In the genomic region with DNA sequence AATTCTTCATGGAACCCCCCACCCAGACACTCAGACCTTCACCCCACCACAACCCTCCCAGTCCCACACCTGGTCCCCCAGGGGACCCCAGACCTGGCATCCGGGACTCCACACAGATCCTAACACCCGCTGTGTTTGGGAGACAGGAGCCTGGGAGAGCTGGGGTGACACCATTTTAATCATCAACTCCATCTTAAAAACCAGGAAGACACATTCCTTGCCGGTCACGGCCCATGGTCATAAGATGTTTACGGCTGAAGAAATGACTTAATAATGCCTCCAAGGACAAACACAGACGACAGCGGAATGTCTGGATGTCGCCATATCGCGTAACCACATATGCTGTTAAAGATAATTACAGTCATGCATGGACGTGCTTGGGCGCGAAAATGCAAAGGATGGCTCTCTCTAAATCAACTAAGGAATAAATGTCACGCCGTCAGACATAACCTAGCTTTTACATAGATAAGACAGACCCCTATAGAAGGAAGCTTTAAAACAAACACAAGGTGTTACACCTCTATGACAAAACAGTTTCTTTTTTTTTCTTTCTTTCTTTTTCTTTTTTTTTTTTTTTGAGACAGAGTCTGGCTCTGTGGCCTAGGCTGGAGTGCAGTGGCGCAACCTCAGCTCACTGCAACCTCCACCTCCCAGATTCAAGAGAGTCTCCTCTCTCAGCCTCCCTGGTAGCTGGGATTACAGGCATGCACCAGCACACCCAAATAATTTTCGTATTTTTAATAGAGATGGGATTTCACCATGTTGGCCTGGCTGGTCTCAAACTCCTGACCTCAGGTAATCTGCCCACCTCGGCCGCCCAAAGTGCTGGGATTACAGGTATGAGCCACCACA, we compare ENCODE assay signal across 13 cellular contexts. TPM values are rescaled to one million over a fixed set of nuclear protein-coding genes. Genes with fewer than 3 reads are reported as not detected.
DNase-seq lines count a peak whose midpoint lies in the region; ATAC-seq and TF ChIP-seq lines count a peak whose summit lies in the region.
"Had no signal": no experiment of that assay in that cellular context is flagged by ENCODE, and none has a peak within 500 bp of the region (broad histone marks: within the 10 kb centered on the region; RNA-seq: fewer than 3 reads in every experiment).

No MANE protein-coding gene starts in this region.

- no peak for ATAC-seq in activated T-cell treated with anti-CD3 and anti-CD28 coated beads, Interleukin-2, amount 50 U/mL, for 4 hours
- ATAC-seq in HG02678 (IDR thresholded peaks at IDR 0.05; ENCODE audit: unreplicated experiment): no peak
- ATAC-seq in GM19397 (IDR thresholded peaks at IDR 0.05; ENCODE audit: unreplicated experiment): no peak

- H3K4me1 Mint-ChIP-seq in Caco-2 (ENCODE audit: low read depth, unreplicated experiment): peaks cover 7% of the 10 kb centered on the region
- H3K4me1 Mint-ChIP-seq in activated T-cell treated with anti-CD3 and anti-CD28 coated beads, Interleukin-2, amount 50 U/mL, for 4 hours (ENCODE audit: low read depth): peaks cover 17% of the 10 kb centered on the region

- H3K27me3 ChIP-seq in Caco-2 (replicated peaks; ENCODE audit: control insufficient read depth, insufficient read depth, low read length) (no peaks in the 10 kb centered on the region), neuronal stem cell (ENCODE audit: control insufficient read depth in 3 of 3, insufficient read depth in 3 of 3, low read depth in 1 of 3, low read length in 3 of 3) (no peaks in the 10 kb centered on the region)
- H3K27me3 ChIP-seq: ascending aorta, uterus had no signal

- H2AFZ ChIP-seq in OCI-LY7 (ENCODE audit: low read length) (no peak overlapping the region), neuronal stem cell (ENCODE audit: low read length) (peak overlapping the region; percentile 4)

- H3K27me3 Mint-ChIP-seq in Caco-2 (ENCODE audit: insufficient read depth, unreplicated experiment): no peaks in the 10 kb centered on the region
- no peaks in the 10 kb centered on the region for H3K27me3 Mint-ChIP-seq in activated T-cell treated with anti-CD3 and anti-CD28 coated beads, Interleukin-2, amount 50 U/mL, for 4 hours (ENCODE audit: low read depth)

- POLR2A ChIA-PET in Caco-2 (lab: Charles Lee): no interaction called here
- POLR2A ChIA-PET in OCI-LY7 (lab: Charles Lee): no interaction called here

- no peak for TF ChIP-seq CTCF in Caco-2 (IDR thresholded peaks at IDR 0.05; ENCODE audit: insufficient read depth in 1 of 2, low read depth in 1 of 2, low read length in 1 of 2, severe bottlenecking in 1 of 2, unreplicated experiment in 1 of 2)
- no peak for TF ChIP-seq CTCF in OCI-LY7 (conservative IDR thresholded peaks at IDR 0.05; ENCODE audit: low read length)
- no peak for TF ChIP-seq CTCF in fibroblast of mammary gland (conservative IDR thresholded peaks at IDR 0.05; ENCODE audit: control insufficient read depth, insufficient read depth, low read depth, low read length)

- no peak overlapping the region for H3K4me3 ChIP-seq in Caco-2 (ENCODE audit: low read depth, low read length)
- H3K4me3 ChIP-seq in OCI-LY7 (ENCODE audit: low read depth, low read length, poor library complexity, severe bottlenecking): no peak overlapping the region
- no peak overlapping the region for H3K4me3 ChIP-seq in fibroblast of mammary gland (ENCODE audit: control insufficient read depth, low read depth, low read length)
- no peak overlapping the region for H3K4me3 ChIP-seq in neuronal stem cell (ENCODE audit: low read length in 2 of 2)
- H3K4me3 ChIP-seq: ascending aorta, uterus had no signal

- H2BK5ac ChIP-seq in neuronal stem cell (ENCODE audit: low read length): no peak overlapping the region

- peak overlapping the region; percentile 65 for H3K18ac ChIP-seq in neuronal stem cell (ENCODE audit: low read length)

- H2AK5ac ChIP-seq in neuronal stem cell (ENCODE audit: low read depth, low read length): no peak overlapping the region

- no peak overlapping the region for H3K23ac ChIP-seq in neuronal stem cell (ENCODE audit: low read depth, low read length, poor library complexity)

- peaks cover 2% of the 10 kb centered on the region for H3K79me1 ChIP-seq in neuronal stem cell (ENCODE audit: low read depth, low read length)

- no peak overlapping the region for H3K4ac ChIP-seq in neuronal stem cell (ENCODE audit: low read length)

- no peak overlapping the region for H2BK120ac ChIP-seq in neuronal stem cell (ENCODE audit: low read depth, low read length)

- no peak overlapping the region for H2BK12ac ChIP-seq in neuronal stem cell (ENCODE audit: low read length)

- H3K4me1 ChIP-seq in Caco-2 (peaks cover 30% of the 10 kb centered on the region), OCI-LY7 (ENCODE audit: insufficient read depth, low read length, poor library complexity, severe bottlenecking) (peaks cover 50% of the 10 kb centered on the region), neuronal stem cell (ENCODE audit: control insufficient read depth in 2 of 2, insufficient read depth in 1 of 2, low read depth in 1 of 2, low read length in 2 of 2) (peaks cover 8 to 13% of the 10 kb centered on the region in 2 donors)
- H3K4me1 ChIP-seq: uterus had no signal

- peaks cover 27% of the 10 kb centered on the region for H3K36me3 Mint-ChIP-seq in Caco-2 (ENCODE audit: insufficient read depth, unreplicated experiment)
- H3K36me3 Mint-ChIP-seq in activated T-cell treated with anti-CD3 and anti-CD28 coated beads, Interleukin-2, amount 50 U/mL, for 4 hours (ENCODE audit: insufficient read depth): peaks cover 3% of the 10 kb centered on the region

- DNase-seq in Caco-2 (peak; percentile 67 to 83), OCI-LY7 (ENCODE audit: low spot score) (no peak), fibroblast of mammary gland (ENCODE audit: low read depth) (peak; percentile 43), neuronal stem cell (ENCODE audit: low spot score) (no peak)
- no peak for DNase-seq in activated T-cell treated with anti-CD3 and anti-CD28 coated beads, Interleukin-2, amount 50 U/mL, for 4 hours
- no peak for DNase-seq in stimulated activated CD4-positive, alpha-beta T cell treated with anti-CD3 and anti-CD28 coated beads, Interleukin-4, amount 100 ng/mL, for 1 hour
- DNase-seq: DMS79 treated with DMSO at 0.1 percent for 48 hours, NCI-H2029 treated with DMSO at 0.1 percent for 48 hours, nucleus accumbens, uterus had no signal

- H3K9me3 ChIP-seq in Caco-2 (no peaks in the 10 kb centered on the region), OCI-LY7 (ENCODE audit: low read length) (no peaks in the 10 kb centered on the region), neuronal stem cell (replicated peaks in 1 of 2; ENCODE audit: control insufficient read depth in 2 of 2, insufficient read depth in 1 of 2, low read depth in 1 of 2, low read length in 2 of 2) (no peaks in the 10 kb centered on the region)
- H3K9me3 ChIP-seq: ascending aorta, uterus had no signal

- H3K9ac ChIP-seq in neuronal stem cell (ENCODE audit: low read depth, low read length, poor library complexity): no peak overlapping the region

- intact Hi-C loops in Caco-2 (cut with micrococcal nuclease; ENCODE audit: unreplicated experiment) (no loop called here), OCI-LY7 (cut with micrococcal nuclease; ENCODE audit: unreplicated experiment) (no loop called here)

- peaks cover 9% of the 10 kb centered on the region; the same call in 1 of the 2 replicates for H4K20me1 ChIP-seq in OCI-LY7 (ENCODE audit: insufficient read depth, low read length)

- H3K27ac ChIP-seq in OCI-LY7 (ENCODE audit: low read depth, low read length, poor library complexity, severe bottlenecking) (peak overlapping the region; percentile 0), neuronal stem cell (replicated peaks; ENCODE audit: low read length) (no peak overlapping the region)
- H3K27ac ChIP-seq: ascending aorta, uterus had no signal

- peak overlapping the region; percentile 64 for H2BK15ac ChIP-seq in neuronal stem cell (ENCODE audit: low read length)

- no peak overlapping the region for H4K91ac ChIP-seq in neuronal stem cell (ENCODE audit: low read depth, low read length, poor library complexity)

- CTCF ChIA-PET in Caco-2 (lab: Charles Lee) (no interaction called here), OCI-LY7 (lab: Charles Lee; ENCODE audit: unreplicated experiment) (no interaction called here)

- BruUV-seq in Caco-2 (replicated peaks; lab: Mats Ljungman, UMichigan) (no TSS peak), OCI-LY7 (replicated peaks; lab: Mats Ljungman, UMichigan) (no TSS peak)

- H3K36me3 ChIP-seq in Caco-2 (ENCODE audit: control insufficient read depth, insufficient read depth, low read length) (no peaks in the 10 kb centered on the region), OCI-LY7 (ENCODE audit: insufficient read depth, low read length) (peaks cover 17% of the 10 kb centered on the region; the same call in 1 of the 2 replicates), neuronal stem cell (replicated peaks in 1 of 2; ENCODE audit: control insufficient read depth in 2 of 2, insufficient read depth in 2 of 2, low read length in 2 of 2) (peaks cover 0 to 3% of the 10 kb centered on the region in 2 donors)
- H3K36me3 ChIP-seq: ascending aorta, uterus had no signal

- no peaks in the 10 kb centered on the region for H3K9me2 ChIP-seq in OCI-LY7 (ENCODE audit: insufficient read depth, low read length)

- H3K9me3 Mint-ChIP-seq in Caco-2 (ENCODE audit: unreplicated experiment): no peaks in the 10 kb centered on the region
- H3K9me3 Mint-ChIP-seq in activated T-cell treated with anti-CD3 and anti-CD28 coated beads, Interleukin-2, amount 50 U/mL, for 4 hours: no peaks in the 10 kb centered on the region

- no peak overlapping the region; the same call in 1 of the 2 replicates for H3K4me2 ChIP-seq in OCI-LY7 (ENCODE audit: low read length)
- no peak overlapping the region for H3K4me2 ChIP-seq in neuronal stem cell (ENCODE audit: insufficient read depth, low read length, poor library complexity, severe bottlenecking)

- H4K8ac ChIP-seq in neuronal stem cell (ENCODE audit: low read depth, low read length): no peak overlapping the region

- peak overlapping the region; percentile 66 for H3K4me3 Mint-ChIP-seq in Caco-2 (ENCODE audit: unreplicated experiment)
- H3K4me3 Mint-ChIP-seq in activated T-cell treated with anti-CD3 and anti-CD28 coated beads, Interleukin-2, amount 50 U/mL, for 4 hours: no peak overlapping the region

- H3K27ac Mint-ChIP-seq in Caco-2 (ENCODE audit: unreplicated experiment): peak overlapping the region; percentile 79

- no peak overlapping the region for H3K14ac ChIP-seq in neuronal stem cell (ENCODE audit: low read length)

- H3K79me2 ChIP-seq in OCI-LY7 (ENCODE audit: insufficient read depth, low read depth, low read length): peaks cover 24% of the 10 kb centered on the region

- no CpG with 5 or more reads among the region's 19 CpGs for WGBS in neuronal stem cell (ENCODE audit: extremely low coverage in 2 of 2, insufficient read length in 2 of 2, insufficient replicate concordance in 1 of 2), 2 donors

RNA-seq across cellular contexts. Expression of gene DHRSX, which starts 2.1 kb away (rescaled TPM):
- total RNA-seq in Caco-2 (2022): 54.2 and 64.1 TPM in 2 replicates
- total RNA-seq in OCI-LY7 (2014; rRNA removed; shearing (Covaris generic)): 30.9 and 33.8 TPM in 2 replicates
- 25.2 and 29.0 TPM in 2 replicates for total RNA-seq in OCI-LY7 (2022)
- polyA plus RNA-seq in neuronal stem cell (2013, experiment 1 of 2): 24.5 TPM
- polyA plus RNA-seq in neuronal stem cell (2013, experiment 2 of 2): 24.6 TPM
- total RNA-seq in activated T-cell treated with anti-CD3 and anti-CD28 coated beads, Interleukin-2, amount 50 U/mL, for 4 hours: 10 to 100 TPM; 19.3 to 23.2 (median 22.0) TPM

RNA-seq across cellular contexts. Expression of gene ZBED1, which starts 2.1 kb away (rescaled TPM):
- 63.7 and 68.8 TPM in 2 replicates for total RNA-seq in Caco-2 (2022)
- 51.1 and 58.7 TPM in 2 replicates for total RNA-seq in OCI-LY7 (2014; rRNA removed; shearing (Covaris generic))
- 57.6 and 61.6 TPM in 2 replicates for total RNA-seq in OCI-LY7 (2022)
- 19.2 TPM for polyA plus RNA-seq in neuronal stem cell (2013, experiment 1 of 2)
- 18.2 TPM for polyA plus RNA-seq in neuronal stem cell (2013, experiment 2 of 2)
- total RNA-seq in activated T-cell treated with anti-CD3 and anti-CD28 coated beads, Interleukin-2, amount 50 U/mL, for 4 hours: 10 to 100 TPM; 28.0 to 38.3 (median 36.3) TPM

Comparison
In these comparisons a context has a peak if more than half of its experiments do, and no peak if none do; other contexts are left out.
1. DNase-seq: peak in Caco-2 (2 of 2) and fibroblast of mammary gland (single experiment); none in OCI-LY7 (single experiment), neuronal stem cell (single experiment), activated T-cell treated with anti-CD3 and anti-CD28 coated beads, Interleukin-2, amount 50 U/mL, for 4 hours (single experiment) and stimulated activated CD4-positive, alpha-beta T cell treated with anti-CD3 and anti-CD28 coated beads, Interleukin-4, amount 100 ng/mL, for 1 hour (single experiment).